30 cellular contexts compared by ENCODE assay signal in the genomic region with DNA sequence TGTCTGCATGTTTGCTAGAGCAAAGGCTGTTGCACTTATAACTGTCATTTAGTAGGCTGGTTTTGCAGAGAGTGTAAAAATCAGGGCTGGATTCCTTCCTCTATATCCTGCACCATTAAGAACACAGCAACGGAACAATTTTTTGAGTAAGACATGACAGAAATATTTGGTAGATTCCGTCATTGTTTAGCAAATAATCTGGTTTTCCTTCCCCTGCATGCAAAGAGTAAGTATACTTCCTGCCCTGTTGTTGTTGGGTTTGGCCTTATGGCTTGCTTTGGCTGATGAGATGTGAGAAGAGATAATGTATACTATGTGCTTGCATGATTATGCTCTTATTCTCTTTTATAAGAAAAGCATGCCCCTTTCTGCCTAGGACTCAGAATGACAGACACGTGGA. TPM values are rescaled to one million over a fixed set of nuclear protein-coding genes. Genes with fewer than 3 reads are reported as not detected.
DNase-seq lines count a peak whose midpoint lies in the region; ATAC-seq, FAIRE-seq and TF ChIP-seq lines count a peak whose summit lies in the region.
"Had no signal": no experiment of that assay in that cellular context is flagged by ENCODE, and none has a peak within 500 bp of the region (broad histone marks: within the 10 kb centered on the region; RNA-seq: fewer than 3 reads in every experiment).

No MANE protein-coding gene starts in this region.

- no peaks in the 10 kb centered on the region for H3K9me3 Mint-ChIP-seq in natural killer cell
- H3K9me3 Mint-ChIP-seq: activated T-cell treated with anti-CD3 and anti-CD28 coated beads, Interleukin-2, amount 50 U/mL, for 72 hours; CD8-positive, alpha-beta memory T cell; immature natural killer cell; memory B cell; neural progenitor cell had no signal

- FAIRE-seq in islet of Langerhans (lab: Jason Lieb, UNC), result peak; percentile 24
- FAIRE-seq: GM12891, HepG2 had no signal

- ATAC-seq in natural killer cell (no peak), HG03469 (IDR thresholded peaks at IDR 0.05; ENCODE audit: unreplicated experiment) (no peak)
- ATAC-seq: activated T-cell treated with anti-CD3 and anti-CD28 coated beads, Interleukin-2, amount 50 U/mL, for 72 hours; HepG2; left lobe of liver; sciatic nerve had no signal

- TF ChIP-seq CTCF in cardiac fibroblast (IDR thresholded peaks at IDR 0.05; ENCODE audit: low read depth, low read length) (no peak), natural killer cell (IDR thresholded peaks at IDR 0.05) (no peak)

- no peaks in the 10 kb centered on the region for H3K9me3 ChIP-seq in KOPT-K1 (ENCODE audit: insufficient read depth, low read length, poor library complexity, severe bottlenecking)
- H3K9me3 ChIP-seq: esophagus squamous epithelium, HAP-1, stomach, vagina had no signal

- no peak overlapping the region for H3K27ac Mint-ChIP-seq in natural killer cell
- H3K27ac Mint-ChIP-seq: activated T-cell treated with anti-CD3 and anti-CD28 coated beads, Interleukin-2, amount 50 U/mL, for 72 hours; CD8-positive, alpha-beta memory T cell; immature natural killer cell; memory B cell; neural progenitor cell had no signal

- H3K36me3 ChIP-seq in KOPT-K1 (ENCODE audit: insufficient read depth, low read length), result peaks cover 41% of the 10 kb centered on the region
- H3K36me3 ChIP-seq: HAP-1 had no signal

- DNase-seq in AG08396 (ENCODE audit: low spot score), result peak; percentile 36
- DNase-seq in cardiac fibroblast (ENCODE audit: low read depth in 2 of 2), result peak; percentile 2 to 38
- DNase-seq in natural killer cell, result no peak
- DNase-seq in COR-L47 (lab: John Stamatoyannopoulos, UW), result no peak
- no peak for DNase-seq in NCI-H82 treated with DMSO at 0.1 percent for 48 hours (lab: John Stamatoyannopoulos, UW; ENCODE audit: unreplicated experiment)
- DNase-seq: activated CD4-positive, alpha-beta T cell treated with anti-CD3 and anti-CD28 coated beads, Interleukin-2, amount 50 U/mL, for 48 hours; activated naive CD4-positive, alpha-beta T cell treated with Interleukin-2 at 50 U/mL for 16 hours; activated T-cell treated with anti-CD3 and anti-CD28 coated beads, Interleukin-2, amount 50 U/mL, for 72 hours; CD8-positive, alpha-beta memory T cell; esophagus squamous epithelium; hypothalamus; immature natural killer cell; NCI-H446 treated with DMSO at 0.1 percent for 48 hours; NCI-H774; stimulated activated CD4-positive, alpha-beta T cell treated with anti-CD3 and anti-CD28 coated beads, Interleukin-12 subunit alpha, Interleukin-12 subunit beta, amount 100 ng/mL, for 4 hours; stimulated activated CD4-positive, alpha-beta T cell treated with anti-CD3 and anti-CD28 coated beads, Interleukin-2, amount 100 ng/mL, for 48 hours; stomach; T1000 had no signal

- intact Hi-C loops in natural killer cell (cut with micrococcal nuclease), result no loop called here

- no peaks in the 10 kb centered on the region for H3K36me3 Mint-ChIP-seq in natural killer cell

- no peaks in the 10 kb centered on the region for H3K27me3 Mint-ChIP-seq in natural killer cell (ENCODE audit: low read depth in 2 of 2)
- H3K27me3 Mint-ChIP-seq: CD8-positive, alpha-beta memory T cell; memory B cell had no signal

- no peaks in the 10 kb centered on the region for H3K4me1 Mint-ChIP-seq in natural killer cell
- H3K4me1 Mint-ChIP-seq: immature natural killer cell, memory B cell, neural progenitor cell had no signal

- H3K4me3 Mint-ChIP-seq in natural killer cell, result no peak overlapping the region
- H3K4me3 Mint-ChIP-seq: activated T-cell treated with anti-CD3 and anti-CD28 coated beads, Interleukin-2, amount 50 U/mL, for 72 hours; CD8-positive, alpha-beta memory T cell; immature natural killer cell; memory B cell; neural progenitor cell had no signal

- H3K27ac ChIP-seq in KOPT-K1 (ENCODE audit: low read depth, low read length, poor library complexity, severe bottlenecking), result peak overlapping the region; percentile 11
- H3K27ac ChIP-seq: esophagus squamous epithelium, neural progenitor cell, parathyroid adenoma, stomach, vagina had no signal

- no peak overlapping the region for H3K4me3 ChIP-seq in cardiac fibroblast (replicated peaks in 1 of 2; ENCODE audit: low read depth in 2 of 2, low read length in 2 of 2)
- H3K4me3 ChIP-seq: esophagus squamous epithelium, HAP-1, neural progenitor cell, stomach, vagina had no signal

RNA-seq across cellular contexts. Expression of a gene that starts 23.8 kb away (rescaled TPM):
- total RNA-seq in natural killer cell, result 10 to 100 TPM in 1 of 3 donors, 1 to 10 TPM in 2; 4.7 to 10.6 (median 5.7) TPM

Comparison
In these comparisons a context has a peak if more than half of its experiments do, and no peak if none do; other contexts are left out.
1. DNase-seq: peak in AG08396 (single experiment) and cardiac fibroblast (2 of 2); none in natural killer cell (single experiment), COR-L47 (single experiment) and NCI-H82 treated with DMSO at 0.1 percent for 48 hours (single experiment).